14 cellular contexts compared by ENCODE assay signal in genomic region chr16:88298882-88299745, GRCh38.
DNase-seq lines count a peak whose midpoint lies in the region; ATAC-seq and TF ChIP-seq lines count a peak whose summit lies in the region.
"Had no signal": no experiment of that assay in that cellular context is flagged by ENCODE, and none has a peak within 500 bp of the region (broad histone marks: within the 10 kb centered on the region; RNA-seq: fewer than 3 reads in every experiment).

No MANE protein-coding gene starts in this region.

- peaks cover 27% of the 10 kb centered on the region for H3K4me1 ChIP-seq in SJSA1 (replicated peaks)
- peaks cover 18% of the 10 kb centered on the region for H3K4me1 ChIP-seq in foreskin keratinocyte
- peaks cover 43% of the 10 kb centered on the region for H3K4me1 ChIP-seq in vagina

- H3K27ac ChIP-seq in SJSA1 (peak overlapping the region; percentile 23; the same call in 1 of the 2 replicates), foreskin keratinocyte (peak overlapping the region; percentile 91), vagina (peak overlapping the region; percentile 8)
- H3K27ac ChIP-seq: SK-N-MC had no signal

- H3K27ac Mint-ChIP-seq in natural killer cell treated with Interleukin-12 subunit alpha and Interleukin-12 subunit beta and Interleukin-15 and Interleukin-18, amount 100 ng/mL, for 72 hours: no peak overlapping the region
- H3K27ac Mint-ChIP-seq in natural killer cell: no peak overlapping the region
- H3K27ac Mint-ChIP-seq: endodermal cell had no signal

- no peaks in the 10 kb centered on the region for H3K36me3 Mint-ChIP-seq in natural killer cell treated with Interleukin-12 subunit alpha and Interleukin-12 subunit beta and Interleukin-15 and Interleukin-18, amount 100 ng/mL, for 72 hours
- no peaks in the 10 kb centered on the region for H3K36me3 Mint-ChIP-seq in natural killer cell
- H3K36me3 Mint-ChIP-seq: CD4-positive, CD25-positive, alpha-beta regulatory T cell had no signal

- H3K4me3 ChIP-seq in SJSA1 (no peak overlapping the region), vagina (no peak overlapping the region)
- H3K4me3 ChIP-seq: adrenal gland, SK-N-MC had no signal

- H3K4me1 Mint-ChIP-seq in natural killer cell treated with Interleukin-12 subunit alpha and Interleukin-12 subunit beta and Interleukin-15 and Interleukin-18, amount 100 ng/mL, for 72 hours (ENCODE audit: low read depth in 2 of 2): no peaks in the 10 kb centered on the region
- H3K4me1 Mint-ChIP-seq in natural killer cell: no peaks in the 10 kb centered on the region
- H3K4me1 Mint-ChIP-seq: CD4-positive, CD25-positive, alpha-beta regulatory T cell; endodermal cell had no signal

- no peak for TF ChIP-seq POLR2A in vagina (IDR thresholded peaks at IDR 0.05)

- ATAC-seq in natural killer cell treated with Interleukin-12 subunit alpha and Interleukin-12 subunit beta and Interleukin-15 and Interleukin-18, amount 100 ng/mL, for 72 hours: peak in 1 of 2 donors; percentile 27
- ATAC-seq in natural killer cell (no peak), foreskin keratinocyte (peak; percentile 64)

- intact Hi-C loops in natural killer cell (cut with micrococcal nuclease) (no loop called here), vagina (cut with DNase I) (no loop called here)

- TF ChIP-seq CTCF in natural killer cell (IDR thresholded peaks at IDR 0.05) (no peak), foreskin keratinocyte (conservative IDR thresholded peaks at IDR 0.05) (no peak), vagina (IDR thresholded peaks at IDR 0.05) (no peak)

- H3K27me3 Mint-ChIP-seq in natural killer cell treated with Interleukin-12 subunit alpha and Interleukin-12 subunit beta and Interleukin-15 and Interleukin-18, amount 100 ng/mL, for 72 hours: peaks cover 5 to 9% of the 10 kb centered on the region in 2 donors
- H3K27me3 Mint-ChIP-seq in natural killer cell (ENCODE audit: low read depth in 2 of 2): peaks cover 0 to 2% of the 10 kb centered on the region in 2 donors
- H3K27me3 Mint-ChIP-seq: CD4-positive, CD25-positive, alpha-beta regulatory T cell had no signal

- no peaks in the 10 kb centered on the region for H3K27me3 ChIP-seq in SJSA1 (replicated peaks)
- no peaks in the 10 kb centered on the region for H3K27me3 ChIP-seq in foreskin keratinocyte
- H3K27me3 ChIP-seq in vagina: no peaks in the 10 kb centered on the region
- H3K27me3 ChIP-seq: adrenal gland had no signal

- H3K4me3 Mint-ChIP-seq in natural killer cell treated with Interleukin-12 subunit alpha and Interleukin-12 subunit beta and Interleukin-15 and Interleukin-18, amount 100 ng/mL, for 72 hours: no peak overlapping the region
- no peak overlapping the region for H3K4me3 Mint-ChIP-seq in natural killer cell
- H3K4me3 Mint-ChIP-seq: CD4-positive, CD25-positive, alpha-beta regulatory T cell; endodermal cell had no signal

- H3K9me3 ChIP-seq in SJSA1 (replicated peaks): no peaks in the 10 kb centered on the region
- no peaks in the 10 kb centered on the region for H3K9me3 ChIP-seq in vagina
- H3K9me3 ChIP-seq: adrenal gland had no signal

- no peaks in the 10 kb centered on the region for H3K9me3 Mint-ChIP-seq in natural killer cell treated with Interleukin-12 subunit alpha and Interleukin-12 subunit beta and Interleukin-15 and Interleukin-18, amount 100 ng/mL, for 72 hours
- H3K9me3 Mint-ChIP-seq in natural killer cell: no peaks in the 10 kb centered on the region

- peak; percentile 54 for DNase-seq in natural killer cell treated with Interleukin-12 subunit alpha and Interleukin-12 subunit beta and Interleukin-15 and Interleukin-18, amount 100 ng/mL, for 72 hours (ENCODE audit: low spot score)
- no peak for DNase-seq in natural killer cell
- peak in 1 of 2 experiments; percentile 30 for DNase-seq in SJSA1 (ENCODE audit: low read depth in 1 of 2, low spot score in 2 of 2)
- peak; percentile 63 to 75 for DNase-seq in foreskin keratinocyte
- DNase-seq in vagina (ENCODE audit: extremely low spot score in 2 of 2): no peak
- no peak for DNase-seq in NCI-H146 (lab: John Stamatoyannopoulos, UW)
- DNase-seq in inferior parietal cortex (ENCODE audit: extremely low spot score): no peak
- no peak for DNase-seq in anterior cingulate cortex (lab: John Stamatoyannopoulos, UW)
- DNase-seq: activated CD4-positive, alpha-beta T cell treated with anti-CD3 and anti-CD28 coated beads, Interleukin-2, amount 50 U/mL, for 1 hour; CD4-positive, CD25-positive, alpha-beta regulatory T cell; NCI-H82 had no signal

- H3K36me3 ChIP-seq in SJSA1 (no peaks in the 10 kb centered on the region; the same call in 1 of the 2 replicates), vagina (no peaks in the 10 kb centered on the region)
- H3K36me3 ChIP-seq: adrenal gland had no signal

Comparison
In these comparisons a context has a peak if more than half of its experiments do, and no peak if none do; other contexts are left out.
1. DNase-seq: peak in natural killer cell treated with Interleukin-12 subunit alpha and Interleukin-12 subunit beta and Interleukin-15 and Interleukin-18, amount 100 ng/mL, for 72 hours (single experiment) and foreskin keratinocyte (2 of 2); none in natural killer cell (single experiment), vagina (0 of 2), NCI-H146 (single experiment), inferior parietal cortex (single experiment) and anterior cingulate cortex (0 of 58).
2. H3K27ac ChIP-seq: peak in every context shown above with its lines; median percentile 91 in foreskin keratinocyte; 23 in SJSA1; 8 in vagina.